In genomic region chr3:150235799-150236198, GRCh38 we compare ENCODE assay signal across 13 cellular contexts.
DNase-seq lines count a peak whose midpoint lies in the region; ATAC-seq and TF ChIP-seq lines count a peak whose summit lies in the region.
"Had no signal": no experiment of that assay in that cellular context is flagged by ENCODE, and none has a peak within 500 bp of the region (broad histone marks: within the 10 kb centered on the region; RNA-seq: fewer than 3 reads in every experiment).

No MANE protein-coding gene starts in this region.

- H3K27me3 Mint-ChIP-seq in endodermal cell (ENCODE audit: insufficient read depth), result no peaks in the 10 kb centered on the region
- peaks cover 4 to 14% of the 10 kb centered on the region in 2 donors for H3K27me3 Mint-ChIP-seq in natural killer cell treated with Interleukin-12 subunit alpha and Interleukin-12 subunit beta and Interleukin-15 and Interleukin-18, amount 100 ng/mL, for 72 hours

- CTCF ChIA-PET in HCT116 (lab: Charles Lee), result no interaction called here

- H3K27me3 ChIP-seq in HCT116 (ENCODE audit: insufficient read depth, low read length) (no peaks in the 10 kb centered on the region), thyroid gland (no peaks in the 10 kb centered on the region), endodermal cell (ENCODE audit: control insufficient read depth, insufficient read depth, low read length, poor library complexity, severe bottlenecking) (no peaks in the 10 kb centered on the region)
- H3K27me3 ChIP-seq: body of pancreas had no signal

- no peaks in the 10 kb centered on the region for H3K79me2 ChIP-seq in HCT116 (ENCODE audit: insufficient read depth, low read length)
- H3K79me2 ChIP-seq: parathyroid adenoma had no signal

- TF ChIP-seq RAD21 in HCT116 (IDR thresholded peaks at IDR 0.05; ENCODE audit: low read depth), result no peak

- no peaks in the 10 kb centered on the region for H3K9me3 Mint-ChIP-seq in endodermal cell
- no peaks in the 10 kb centered on the region for H3K9me3 Mint-ChIP-seq in natural killer cell treated with Interleukin-12 subunit alpha and Interleukin-12 subunit beta and Interleukin-15 and Interleukin-18, amount 100 ng/mL, for 72 hours

- no peak overlapping the region for H3K9ac ChIP-seq in HCT116 (ENCODE audit: low read length)
- H3K9ac ChIP-seq in endodermal cell (ENCODE audit: extremely low read depth, low read length, poor library complexity, severe bottlenecking), result no peak overlapping the region
- H3K9ac ChIP-seq: parathyroid adenoma had no signal

- no peak overlapping the region for H3K4me3 ChIP-seq in HCT116 (replicated peaks in 1 of 2; ENCODE audit: low read depth in 1 of 2, low read length in 2 of 2)
- H3K4me3 ChIP-seq in thyroid gland (replicated peaks in 1 of 3), result no peak overlapping the region
- no peak overlapping the region for H3K4me3 ChIP-seq in endodermal cell (ENCODE audit: low read length)
- H3K4me3 ChIP-seq: body of pancreas had no signal

- H3K4me3 Mint-ChIP-seq in endodermal cell, result no peak overlapping the region
- H3K4me3 Mint-ChIP-seq in natural killer cell treated with Interleukin-12 subunit alpha and Interleukin-12 subunit beta and Interleukin-15 and Interleukin-18, amount 100 ng/mL, for 72 hours, result no peak overlapping the region

- H2AFZ ChIP-seq in HCT116 (ENCODE audit: low read depth, low read length, poor library complexity, severe bottlenecking), result peak overlapping the region; percentile 84
- H2AFZ ChIP-seq: parathyroid adenoma had no signal

- no peaks in the 10 kb centered on the region for H3K36me3 Mint-ChIP-seq in endodermal cell (ENCODE audit: low read depth)
- H3K36me3 Mint-ChIP-seq in natural killer cell treated with Interleukin-12 subunit alpha and Interleukin-12 subunit beta and Interleukin-15 and Interleukin-18, amount 100 ng/mL, for 72 hours, result no peaks in the 10 kb centered on the region

- no TSS peak for BruUV-seq in HCT116 (replicated peaks; lab: Mats Ljungman, UMichigan)

- H3K4me2 ChIP-seq in HCT116 (ENCODE audit: low read length), result no peak overlapping the region; the same call in 1 of the 2 replicates

- no peak overlapping the region for H3K27ac Mint-ChIP-seq in endodermal cell
- H3K27ac Mint-ChIP-seq in natural killer cell treated with Interleukin-12 subunit alpha and Interleukin-12 subunit beta and Interleukin-15 and Interleukin-18, amount 100 ng/mL, for 72 hours, result no peak overlapping the region

- WGBS in thyroid gland, 2 donors, result 10 to 44% methylated on average over 1 of the region's 1 CpG
- 70 to 80% methylated on average over 1 of the region's 1 CpG for WGBS in endodermal cell (ENCODE audit: insufficient coverage in 1 of 2, insufficient read length in 1 of 2), 2 experiments

- no peak for ATAC-seq in HCT116
- no peak for ATAC-seq in natural killer cell treated with Interleukin-12 subunit alpha and Interleukin-12 subunit beta and Interleukin-15 and Interleukin-18, amount 100 ng/mL, for 72 hours
- ATAC-seq: body of pancreas had no signal

- H3K9me3 ChIP-seq in HCT116 (ENCODE audit: control insufficient read depth in 1 of 2, insufficient read depth in 1 of 2, low read depth in 1 of 2, low read length in 2 of 2), result no peaks in the 10 kb centered on the region
- no peaks in the 10 kb centered on the region for H3K9me3 ChIP-seq in thyroid gland
- H3K9me3 ChIP-seq in endodermal cell (ENCODE audit: control insufficient read depth, low read length), result no peaks in the 10 kb centered on the region
- H3K9me3 ChIP-seq: body of pancreas had no signal

- intact Hi-C loops in HCT116 (cut with micrococcal nuclease), result no loop called here
- intact Hi-C loops in thyroid gland (cut with DNase I), result no loop called here

- peaks cover 8% of the 10 kb centered on the region for H3K4me1 Mint-ChIP-seq in endodermal cell
- H3K4me1 Mint-ChIP-seq in natural killer cell treated with Interleukin-12 subunit alpha and Interleukin-12 subunit beta and Interleukin-15 and Interleukin-18, amount 100 ng/mL, for 72 hours (ENCODE audit: low read depth in 2 of 2), result peaks cover 4 to 5% of the 10 kb centered on the region in 2 donors

- H4K20me1 ChIP-seq in HCT116 (ENCODE audit: insufficient read depth), result no peaks in the 10 kb centered on the region

- H3K27ac ChIP-seq in HCT116 (ENCODE audit: low read depth, low read length) (no peak overlapping the region), thyroid gland (peak overlapping the region; percentile 4 to 90 (median 39)), endodermal cell (ENCODE audit: low read depth, low read length) (no peak overlapping the region)
- H3K27ac ChIP-seq: body of pancreas, parathyroid adenoma, WERI-Rb-1 had no signal

- TF ChIP-seq POLR2A in HCT116 (IDR thresholded peaks at IDR 0.05; ENCODE audit: borderline replicate concordance, extremely low read depth, insufficient read depth, insufficient read length) (no peak), thyroid gland (IDR thresholded peaks at IDR 0.05) (no peak)

- peaks cover 22 to 37% of the 10 kb centered on the region in 2 experiments for H3K4me1 ChIP-seq in HCT116 (ENCODE audit: control insufficient read depth in 1 of 2, insufficient read depth in 2 of 2, low read length in 2 of 2)
- H3K4me1 ChIP-seq in thyroid gland, result peaks cover 28 to 33% of the 10 kb centered on the region in 2 donors
- H3K4me1 ChIP-seq in endodermal cell (ENCODE audit: control insufficient read depth, insufficient read depth, low read length), result peaks cover 1% of the 10 kb centered on the region

- H3K36me3 ChIP-seq in HCT116 (ENCODE audit: control insufficient read depth in 1 of 2, insufficient read depth in 2 of 2, low read length in 2 of 2), result no peaks in the 10 kb centered on the region
- H3K36me3 ChIP-seq in thyroid gland, result no peaks in the 10 kb centered on the region
- no peaks in the 10 kb centered on the region for H3K36me3 ChIP-seq in endodermal cell (ENCODE audit: control insufficient read depth, insufficient read depth, low read length)
- H3K36me3 ChIP-seq: WERI-Rb-1 had no signal

- POLR2A ChIA-PET in HCT116 (lab: Charles Lee), result no interaction called here

- RAD21 ChIA-PET in HCT116 (lab: Charles Lee; ENCODE audit: low non-redundant PET in 1 of 2, low total read pairs in 2 of 2, uncharacterized antibody in 2 of 2, unreplicated experiment in 2 of 2), result no interaction called here

- TF ChIP-seq CTCF in HCT116 (IDR thresholded peaks at IDR 0.05 in 2 of 3, conservative IDR thresholded peaks at IDR 0.05 in 1 of 3; ENCODE audit: borderline replicate concordance in 1 of 3, insufficient read depth in 1 of 3, low read depth in 2 of 3, low read length in 2 of 3) (no peak), thyroid gland (IDR thresholded peaks at IDR 0.05) (no peak), endodermal cell (conservative IDR thresholded peaks at IDR 0.05) (no peak)

- no peaks in the 10 kb centered on the region for H3K9me2 ChIP-seq in HCT116 (ENCODE audit: insufficient read depth)

- DNase-seq in HCT116 (ENCODE audit: low read depth, low spot score), result no peak
- peak; percentile 82 for DNase-seq in astrocyte of the hippocampus (ENCODE audit: low read depth, low spot score)
- DNase-seq in iris pigment epithelial cell (ENCODE audit: low read depth), result peak; percentile 70
- no peak for DNase-seq in thyroid gland
- no peak for DNase-seq in RKO (ENCODE audit: low spot score)
- DNase-seq in endodermal cell, result no peak
- DNase-seq in natural killer cell treated with Interleukin-12 subunit alpha and Interleukin-12 subunit beta and Interleukin-15 and Interleukin-18, amount 100 ng/mL, for 72 hours (ENCODE audit: low spot score), result no peak
- DNase-seq: body of pancreas; DND-41; MM.1S; stimulated activated naive CD4-positive, alpha-beta T cell treated with Interleukin-2 at 50 U/mL for 16 hours; WERI-Rb-1 had no signal

TF ChIP-seq in HCT116, 20 proteins besides CTCF, POLR2A, EP300 and RAD21:
- TF ChIP-seq CBX3 (IDR thresholded peaks at IDR 0.05; ENCODE audit: low read depth), result no peak
TF ChIP-seq in HCT116: peak in this region for 0.

Comparison
In these comparisons a context has a peak if more than half of its experiments do, and no peak if none do; other contexts are left out.
1. DNase-seq: peak in astrocyte of the hippocampus (single experiment) and iris pigment epithelial cell (single experiment); none in HCT116 (single experiment), thyroid gland (0 of 2), RKO (single experiment), endodermal cell (single experiment) and natural killer cell treated with Interleukin-12 subunit alpha and Interleukin-12 subunit beta and Interleukin-15 and Interleukin-18, amount 100 ng/mL, for 72 hours (single experiment).
2. H3K27ac ChIP-seq: peak in thyroid gland (3 of 3); none in HCT116 (single experiment) and endodermal cell (single experiment).